In the genomic region with DNA sequence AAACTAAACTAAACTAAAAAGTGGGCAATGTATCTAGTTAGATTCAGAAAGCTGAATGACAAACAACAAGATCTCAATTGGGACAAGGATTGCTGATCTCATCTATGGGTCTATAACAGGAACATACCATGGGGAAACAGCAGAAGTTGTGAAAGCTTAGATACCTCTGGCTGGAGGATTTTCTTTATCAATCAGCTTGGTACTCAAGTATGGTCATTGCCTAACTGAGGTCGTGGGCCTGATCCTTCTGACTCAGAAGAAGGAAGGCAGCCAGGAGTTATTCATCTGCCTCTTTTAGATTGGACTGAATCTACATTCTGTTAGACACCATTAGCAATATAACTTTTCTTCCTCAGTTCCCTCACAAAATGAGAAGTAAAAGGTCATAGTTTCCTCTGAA, we compare ENCODE assay signal across 13 cellular contexts. TPM values are rescaled to one million over a fixed set of nuclear protein-coding genes. Genes with fewer than 3 reads are reported as not detected.
DNase-seq lines count a peak whose midpoint lies in the region; ATAC-seq and TF ChIP-seq lines count a peak whose summit lies in the region.
"Had no signal": no experiment of that assay in that cellular context is flagged by ENCODE, and none has a peak within 500 bp of the region (broad histone marks: within the 10 kb centered on the region; RNA-seq: fewer than 3 reads in every experiment).

No MANE protein-coding gene starts in this region.

- no peaks in the 10 kb centered on the region for H3K27me3 ChIP-seq in psoas muscle (ENCODE audit: insufficient read depth in 3 of 3, low read length in 2 of 3)
- no peaks in the 10 kb centered on the region for H3K27me3 ChIP-seq in BE2C
- no peaks in the 10 kb centered on the region for H3K27me3 ChIP-seq in dorsolateral prefrontal cortex
- H3K27me3 ChIP-seq: transverse colon had no signal

- H3K27ac ChIP-seq in psoas muscle (peak overlapping the region; percentile 13), dorsolateral prefrontal cortex (no peak overlapping the region)
- H3K27ac ChIP-seq: transverse colon had no signal

- CTCF ChIA-PET in activated CD4-positive, alpha-beta T cell treated with anti-CD3 and anti-CD28 coated beads for 36 hours (lab: Charles Lee) = interaction anchor here (0.8 to 1.3 kb wide), 3 partner anchors 19 to 231 kb away, joined by 4 to 7 read pairs (median 4); no protein-coding TSS in a partner anchor

- H3K27ac Mint-ChIP-seq in activated CD4-positive, alpha-beta T cell treated with anti-CD3 and anti-CD28 coated beads for 36 hours = no peak overlapping the region
- H3K27ac Mint-ChIP-seq: activated T-cell treated with anti-CD3 and anti-CD28 coated beads, Interleukin-2, amount 50 U/mL, for 24 hours; memory B cell had no signal

- POLR2A ChIA-PET in activated CD4-positive, alpha-beta T cell treated with anti-CD3 and anti-CD28 coated beads for 36 hours (lab: Charles Lee) = interaction anchor here (0.7 kb wide), 1 partner anchor 231 kb away, joined by 4 read pairs; no protein-coding TSS in a partner anchor

- peaks cover 0 to 30% of the 10 kb centered on the region in 2 donors for H3K36me3 ChIP-seq in psoas muscle (ENCODE audit: insufficient read depth in 1 of 2, low read depth in 1 of 2)
- H3K36me3 ChIP-seq in BE2C = no peaks in the 10 kb centered on the region
- H3K36me3 ChIP-seq: transverse colon had no signal

- no peaks in the 10 kb centered on the region for H3K27me3 Mint-ChIP-seq in activated CD4-positive, alpha-beta T cell treated with anti-CD3 and anti-CD28 coated beads for 36 hours
- H3K27me3 Mint-ChIP-seq: activated T-cell treated with anti-CD3 and anti-CD28 coated beads, Interleukin-2, amount 50 U/mL, for 24 hours; central memory CD8-positive, alpha-beta T cell; memory B cell had no signal

- no peak overlapping the region for H3K4me3 ChIP-seq in choroid plexus epithelial cell (ENCODE audit: low read depth, low read length)
- no peak overlapping the region for H3K4me3 ChIP-seq in psoas muscle
- H3K4me3 ChIP-seq in BE2C (ENCODE audit: low read depth, low read length) = no peak overlapping the region
- H3K4me3 ChIP-seq in dorsolateral prefrontal cortex = no peak overlapping the region
- H3K4me3 ChIP-seq: transverse colon had no signal

- H3K36me3 Mint-ChIP-seq in activated CD4-positive, alpha-beta T cell treated with anti-CD3 and anti-CD28 coated beads for 36 hours (ENCODE audit: low read depth) = no peaks in the 10 kb centered on the region

- intact Hi-C loops in activated CD4-positive, alpha-beta T cell treated with anti-CD3 and anti-CD28 coated beads for 36 hours (cut with DNase I, micrococcal nuclease) = no loop called here
- intact Hi-C loops in psoas muscle (cut with DNase I) = no loop called here
- intact Hi-C loops in dorsolateral prefrontal cortex (cut with DNase I) = no loop called here

- H3K9me3 Mint-ChIP-seq in activated CD4-positive, alpha-beta T cell treated with anti-CD3 and anti-CD28 coated beads for 36 hours (ENCODE audit: low read depth) = peaks cover 1% of the 10 kb centered on the region

- no peak for DNase-seq in activated CD4-positive, alpha-beta T cell treated with anti-CD3 and anti-CD28 coated beads for 36 hours
- DNase-seq in activated CD4-positive, alpha-beta T cell treated with anti-CD3 and anti-CD28 coated beads for 48 hours = no peak
- DNase-seq in MV-4-11 (lab: John Stamatoyannopoulos, UW) (peak; percentile 85), choroid plexus epithelial cell (ENCODE audit: low read depth) (peak; percentile 89), psoas muscle (no peak), NCI-H446 (lab: John Stamatoyannopoulos, UW) (no peak), BE2C (no peak), dorsolateral prefrontal cortex (no peak)
- DNase-seq: activated T-cell treated with anti-CD3 and anti-CD28 coated beads, Interleukin-2, amount 50 U/mL, for 24 hours; NCI-H748 treated with DMSO at 0.1 percent for 48 hours; transverse colon had no signal

- H3K4me3 Mint-ChIP-seq in activated CD4-positive, alpha-beta T cell treated with anti-CD3 and anti-CD28 coated beads for 36 hours = no peak overlapping the region
- H3K4me3 Mint-ChIP-seq: activated T-cell treated with anti-CD3 and anti-CD28 coated beads, Interleukin-2, amount 50 U/mL, for 24 hours; central memory CD8-positive, alpha-beta T cell; memory B cell had no signal

- H3K4me1 ChIP-seq in psoas muscle (peaks cover 16% of the 10 kb centered on the region), BE2C (peaks cover 3% of the 10 kb centered on the region; the same call in 1 of the 2 replicates)

- ATAC-seq in activated CD4-positive, alpha-beta T cell treated with anti-CD3 and anti-CD28 coated beads for 36 hours = peak; percentile 73
- peak; percentile 85 to 91 (median 87) for ATAC-seq in psoas muscle

- H3K9me3 ChIP-seq in psoas muscle (no peaks in the 10 kb centered on the region), BE2C (no peaks in the 10 kb centered on the region)
- H3K9me3 ChIP-seq: transverse colon had no signal

- no peak for TF ChIP-seq CTCF in choroid plexus epithelial cell (conservative IDR thresholded peaks at IDR 0.05; ENCODE audit: low read depth, low read length)
- no peak for TF ChIP-seq CTCF in psoas muscle (IDR thresholded peaks at IDR 0.05)
- no peak for TF ChIP-seq CTCF in BE2C (IDR thresholded peaks at IDR 0.05; ENCODE audit: low read depth, low read length)
- no peak for TF ChIP-seq CTCF in dorsolateral prefrontal cortex (IDR thresholded peaks at IDR 0.05 in 54 of 56, conservative IDR thresholded peaks at IDR 0.05 in 2 of 56; ENCODE audit: low read depth in 1 of 56, partially characterized antibody in 56 of 56)

- 16 to 36% (median 17%) methylated on average over 1 of the region's 1 CpG for WGBS in psoas muscle, 3 donors

- H3K4me1 Mint-ChIP-seq in activated CD4-positive, alpha-beta T cell treated with anti-CD3 and anti-CD28 coated beads for 36 hours = peaks cover 6% of the 10 kb centered on the region
- H3K4me1 Mint-ChIP-seq: central memory CD8-positive, alpha-beta T cell had no signal

RNA-seq across cellular contexts. Expression of a gene that starts 39.7 kb away (rescaled TPM):
- 10 to 100 TPM; 82.8 to 84.9 TPM for total RNA-seq in activated CD4-positive, alpha-beta T cell treated with anti-CD3 and anti-CD28 coated beads for 36 hours
- total RNA-seq in psoas muscle (100 to 1,000 TPM in 1 of 4 donors, 10 to 100 TPM in 3; 41.9 to 107 (median 83.3) TPM), dorsolateral prefrontal cortex (10 to 100 TPM; 26.4 to 67.8 (median 41.9) TPM)
- 100 to 1,000 TPM in 2 of 3 donors, 10 to 100 TPM in 1; 47.8 to 145 (median 115) TPM for polyA plus RNA-seq in psoas muscle
- 80.7 TPM for polyA plus RNA-seq in BE2C (2012; ENCODE audit: insufficient read depth, insufficient read length, low read depth)

Comparison
In these comparisons a context has a peak if more than half of its experiments do, and no peak if none do; other contexts are left out.
1. DNase-seq: peak in MV-4-11 (single experiment) and choroid plexus epithelial cell (single experiment); none in activated CD4-positive, alpha-beta T cell treated with anti-CD3 and anti-CD28 coated beads for 36 hours (single experiment), activated CD4-positive, alpha-beta T cell treated with anti-CD3 and anti-CD28 coated beads for 48 hours (single experiment), psoas muscle (0 of 2), NCI-H446 (0 of 2), BE2C (single experiment) and dorsolateral prefrontal cortex (0 of 10).